In genomic region chr10:50360486-50360885, GRCh38 we compare ENCODE assay signal across 11 cellular contexts.
DNase-seq lines count a peak whose midpoint lies in the region; ATAC-seq and TF ChIP-seq lines count a peak whose summit lies in the region.
"Had no signal": no experiment of that assay in that cellular context is flagged by ENCODE, and none has a peak within 500 bp of the region (broad histone marks: within the 10 kb centered on the region; RNA-seq: fewer than 3 reads in every experiment).

No MANE protein-coding gene starts in this region.

- no peak overlapping the region for H2BK15ac ChIP-seq in mesendoderm (replicated peaks; ENCODE audit: low read depth)

- no peaks in the 10 kb centered on the region for H3K79me2 ChIP-seq in mesendoderm (ENCODE audit: control insufficient read depth, insufficient read depth, low read length)

- H3K9ac ChIP-seq in mesendoderm (ENCODE audit: low read length): no peak overlapping the region

- H4K8ac ChIP-seq in mesendoderm (ENCODE audit: low read depth, low read length): no peak overlapping the region

- H3K23ac ChIP-seq in mesendoderm (ENCODE audit: low read length): no peak overlapping the region

- H3K27ac ChIP-seq in right atrium auricular region (no peak overlapping the region), mesendoderm (ENCODE audit: low read depth, low read length) (no peak overlapping the region), uterus (peak overlapping the region; percentile 24 to 39)

- H3K9me3 ChIP-seq in right atrium auricular region (peaks cover 0 to 8% of the 10 kb centered on the region in 2 donors), uterus (no peaks in the 10 kb centered on the region)

- TF ChIP-seq POLR2A in uterus (IDR thresholded peaks at IDR 0.05): no peak

- H3K36me3 ChIP-seq in right atrium auricular region (no peaks in the 10 kb centered on the region), mesendoderm (ENCODE audit: control insufficient read depth, insufficient read depth, low read length) (no peaks in the 10 kb centered on the region), uterus (no peaks in the 10 kb centered on the region)

- H3K4me1 ChIP-seq in right atrium auricular region: peaks cover 0 to 23% of the 10 kb centered on the region in 2 donors
- peaks cover 3% of the 10 kb centered on the region for H3K4me1 ChIP-seq in mesendoderm (ENCODE audit: control insufficient read depth, low read depth, low read length)
- H3K4me1 ChIP-seq in uterus: no peaks in the 10 kb centered on the region

- H3K27me3 ChIP-seq in right atrium auricular region: no peaks in the 10 kb centered on the region
- H3K27me3 ChIP-seq in mesendoderm (ENCODE audit: insufficient read depth, low read length, poor library complexity): no peaks in the 10 kb centered on the region
- H3K27me3 ChIP-seq in uterus: no peaks in the 10 kb centered on the region

- no peak overlapping the region for H3K4ac ChIP-seq in mesendoderm (ENCODE audit: low read depth, low read length)

- H3K4me2 ChIP-seq in mesendoderm (ENCODE audit: low read length): no peak overlapping the region

- no peak overlapping the region for H2AK5ac ChIP-seq in mesendoderm (ENCODE audit: low read length)

- H3K56ac ChIP-seq in mesendoderm (ENCODE audit: low read length): no peak overlapping the region

- no peak overlapping the region for H2BK120ac ChIP-seq in mesendoderm (ENCODE audit: low read depth, low read length)

- TF ChIP-seq CTCF in right atrium auricular region (IDR thresholded peaks at IDR 0.05): no peak
- TF ChIP-seq CTCF in fibroblast of pulmonary artery (IDR thresholded peaks at IDR 0.05; ENCODE audit: low read length, missing control alignments): no peak
- TF ChIP-seq CTCF in uterus (IDR thresholded peaks at IDR 0.05): no peak

- WGBS in mesendoderm (ENCODE audit: extremely low coverage, insufficient coverage, low lambda C conversion rate): no CpG with 5 or more reads among the region's 3 CpGs

- no peaks in the 10 kb centered on the region for H3K79me1 ChIP-seq in mesendoderm (ENCODE audit: low read length)

- ATAC-seq in Right ventricle myocardium inferior (peak; percentile 44), GM18502 (IDR thresholded peaks at IDR 0.05; ENCODE audit: poor library complexity, unreplicated experiment) (no peak)

- intact Hi-C loops in Right ventricle myocardium inferior (cut with DNase I) (loop anchor here (5.0 kb wide), 1 partner anchor 33 kb away; no protein-coding TSS in a partner anchor), uterus (cut with DNase I; ENCODE audit: low total_unique reads) (no loop called here)

- H3K4me3 ChIP-seq in right atrium auricular region (no peak overlapping the region), fibroblast of pulmonary artery (replicated peaks; ENCODE audit: low read depth, low read length) (no peak overlapping the region), mesendoderm (ENCODE audit: low read length) (no peak overlapping the region), uterus (no peak overlapping the region)
- H3K4me3 ChIP-seq: skin epidermis had no signal

- no peak overlapping the region for H3K18ac ChIP-seq in mesendoderm (ENCODE audit: low read length)

- no peak overlapping the region for H2BK5ac ChIP-seq in mesendoderm (ENCODE audit: low read length)

- peak overlapping the region; percentile 29 for H4K5ac ChIP-seq in mesendoderm (ENCODE audit: low read length)

- DNase-seq in Right ventricle myocardium inferior (ENCODE audit: missing footprints) (no peak), right atrium auricular region (ENCODE audit: low spot score) (no peak), fibroblast of pulmonary artery (ENCODE audit: low read depth) (peak; percentile 48), mesendoderm (no peak), uterus (no peak), DMS53 (lab: John Stamatoyannopoulos, UW) (no peak)
- DNase-seq in activated T-cell treated with anti-CD3 and anti-CD28 coated beads, Interleukin-2, amount 50 U/mL, for 48 hours: no peak
- DNase-seq: activated CD4-positive, CD25-positive, alpha-beta regulatory T cell treated with anti-CD3 and anti-CD28 coated beads, Interleukin-2, amount 50 U/mL, for 72 hours; trophoblast cell had no signal

Comparison
In these comparisons a context has a peak if more than half of its experiments do, and no peak if none do; other contexts are left out.
1. H3K27ac ChIP-seq: peak in uterus (2 of 2); none in right atrium auricular region (0 of 2) and mesendoderm (single experiment).